1 cellular context compared by ENCODE assay signal in genomic region chr6:27754408-27754782, GRCh38.
A peak's percentile ranks its signal among the peaks of the same experiment; 100 is the strongest.
TF ChIP-seq lines count a peak whose summit lies in the region.

No MANE protein-coding gene starts in this region.

TF ChIP-seq in K562, 482 proteins besides CTCF, POLR2A, EP300 and RAD21 (continued from another document):
- TF ChIP-seq, protein P1, sequence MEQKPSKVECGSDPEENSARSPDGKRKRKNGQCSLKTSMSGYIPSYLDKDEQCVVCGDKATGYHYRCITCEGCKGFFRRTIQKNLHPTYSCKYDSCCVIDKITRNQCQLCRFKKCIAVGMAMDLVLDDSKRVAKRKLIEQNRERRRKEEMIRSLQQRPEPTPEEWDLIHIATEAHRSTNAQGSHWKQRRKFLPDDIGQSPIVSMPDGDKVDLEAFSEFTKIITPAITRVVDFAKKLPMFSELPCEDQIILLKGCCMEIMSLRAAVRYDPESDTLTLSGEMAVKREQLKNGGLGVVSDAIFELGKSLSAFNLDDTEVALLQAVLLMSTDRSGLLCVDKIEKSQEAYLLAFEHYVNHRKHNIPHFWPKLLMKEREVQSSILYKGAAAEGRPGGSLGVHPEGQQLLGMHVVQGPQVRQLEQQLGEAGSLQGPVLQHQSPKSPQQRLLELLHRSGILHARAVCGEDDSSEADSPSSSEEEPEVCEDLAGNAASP (IDR thresholded peaks at IDR 0.05), result no peak
- TF ChIP-seq, protein P2, sequence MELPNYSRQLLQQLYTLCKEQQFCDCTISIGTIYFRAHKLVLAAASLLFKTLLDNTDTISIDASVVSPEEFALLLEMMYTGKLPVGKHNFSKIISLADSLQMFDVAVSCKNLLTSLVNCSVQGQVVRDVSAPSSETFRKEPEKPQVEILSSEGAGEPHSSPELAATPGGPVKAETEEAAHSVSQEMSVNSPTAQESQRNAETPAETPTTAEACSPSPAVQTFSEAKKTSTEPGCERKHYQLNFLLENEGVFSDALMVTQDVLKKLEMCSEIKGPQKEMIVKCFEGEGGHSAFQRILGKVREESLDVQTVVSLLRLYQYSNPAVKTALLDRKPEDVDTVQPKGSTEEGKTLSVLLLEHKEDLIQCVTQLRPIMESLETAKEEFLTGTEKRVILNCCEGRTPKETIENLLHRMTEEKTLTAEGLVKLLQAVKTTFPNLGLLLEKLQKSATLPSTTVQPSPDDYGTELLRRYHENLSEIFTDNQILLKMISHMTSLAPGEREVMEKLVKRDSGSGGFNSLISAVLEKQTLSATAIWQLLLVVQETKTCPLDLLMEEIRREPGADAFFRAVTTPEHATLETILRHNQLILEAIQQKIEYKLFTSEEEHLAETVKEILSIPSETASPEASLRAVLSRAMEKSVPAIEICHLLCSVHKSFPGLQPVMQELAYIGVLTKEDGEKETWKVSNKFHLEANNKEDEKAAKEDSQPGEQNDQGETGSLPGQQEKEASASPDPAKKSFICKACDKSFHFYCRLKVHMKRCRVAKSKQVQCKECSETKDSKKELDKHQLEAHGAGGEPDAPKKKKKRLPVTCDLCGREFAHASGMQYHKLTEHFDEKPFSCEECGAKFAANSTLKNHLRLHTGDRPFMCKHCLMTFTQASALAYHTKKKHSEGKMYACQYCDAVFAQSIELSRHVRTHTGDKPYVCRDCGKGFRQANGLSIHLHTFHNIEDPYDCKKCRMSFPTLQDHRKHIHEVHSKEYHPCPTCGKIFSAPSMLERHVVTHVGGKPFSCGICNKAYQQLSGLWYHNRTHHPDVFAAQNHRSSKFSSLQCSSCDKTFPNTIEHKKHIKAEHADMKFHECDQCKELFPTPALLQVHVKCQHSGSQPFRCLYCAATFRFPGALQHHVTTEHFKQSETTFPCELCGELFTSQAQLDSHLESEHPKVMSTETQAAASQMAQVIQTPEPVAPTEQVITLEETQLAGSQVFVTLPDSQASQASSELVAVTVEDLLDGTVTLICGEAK (IDR thresholded peaks at IDR 0.05), result no peak
- TF ChIP-seq, protein P2 (CRISPR knock-in tag; IDR thresholded peaks at IDR 0.05), result no peak
- TF ChIP-seq SP1 (CRISPR knock-in tag; IDR thresholded peaks at IDR 0.05) (0 out of 2 replicates have a peak, but pooled peaks have one; percentile 31), SMARCA4 (IDR thresholded peaks at IDR 0.05) (peak; percentile 11; the same call in 1 of the 2 replicates), CEBPG (CRISPR knock-in tag; IDR thresholded peaks at IDR 0.05) (no peak), CEBPG (tag; conservative IDR thresholded peaks at IDR 0.05 in 1 of 2, IDR thresholded peaks at IDR 0.05 in 1 of 2) (0 out of 4 replicates have a peak, but pooled peaks of 1 of the 2 experiments have one; percentile 12), ZNF253 (CRISPR knock-in tag; conservative IDR thresholded peaks at IDR 0.05) (no peak), TEAD4 (IDR thresholded peaks at IDR 0.05; ENCODE audit: low read length) (no peak), TEAD4 (CRISPR knock-in tag; IDR thresholded peaks at IDR 0.05; ENCODE audit: borderline replicate concordance) (no peak), FOXP1 (CRISPR knock-in tag; IDR thresholded peaks at IDR 0.05) (no peak), ZNF311 (CRISPR knock-in tag; IDR thresholded peaks at IDR 0.05) (no peak), CREB3L1 (IDR thresholded peaks at IDR 0.05; ENCODE audit: borderline replicate concordance, low read depth) (no peak), PML (IDR thresholded peaks at IDR 0.05; ENCODE audit: low read length) (no peak), RBM15 (IDR thresholded peaks at IDR 0.05; ENCODE audit: insufficient read depth, low read length) (no peak), NBN (IDR thresholded peaks at IDR 0.05; ENCODE audit: low read depth) (0 out of 2 replicates have a peak, but pooled peaks have one; percentile 14), ZEB2 (IDR thresholded peaks at IDR 0.05) (peak; percentile 8; the same call in 1 of the 2 replicates), TEAD1 (CRISPR knock-in tag; IDR thresholded peaks at IDR 0.05) (no peak), SP2 (IDR thresholded peaks at IDR 0.05; ENCODE audit: extremely low read depth, low read depth, low read length, poor library complexity, severe bottlenecking) (no peak), SMARCB1 (IDR thresholded peaks at IDR 0.05; ENCODE audit: insufficient read length, low read depth) (peak; percentile 31), CCNT2 (IDR thresholded peaks at IDR 0.05; ENCODE audit: borderline replicate concordance, extremely low read depth, insufficient read length, low read depth, low read length) (peak; percentile 22), ZNF146 (CRISPR knock-in tag; IDR thresholded peaks at IDR 0.05; ENCODE audit: unreplicated experiment) (no peak), ZNF79 (CRISPR knock-in tag; IDR thresholded peaks at IDR 0.05; ENCODE audit: low read depth) (no peak)
- TF ChIP-seq, protein P3, sequence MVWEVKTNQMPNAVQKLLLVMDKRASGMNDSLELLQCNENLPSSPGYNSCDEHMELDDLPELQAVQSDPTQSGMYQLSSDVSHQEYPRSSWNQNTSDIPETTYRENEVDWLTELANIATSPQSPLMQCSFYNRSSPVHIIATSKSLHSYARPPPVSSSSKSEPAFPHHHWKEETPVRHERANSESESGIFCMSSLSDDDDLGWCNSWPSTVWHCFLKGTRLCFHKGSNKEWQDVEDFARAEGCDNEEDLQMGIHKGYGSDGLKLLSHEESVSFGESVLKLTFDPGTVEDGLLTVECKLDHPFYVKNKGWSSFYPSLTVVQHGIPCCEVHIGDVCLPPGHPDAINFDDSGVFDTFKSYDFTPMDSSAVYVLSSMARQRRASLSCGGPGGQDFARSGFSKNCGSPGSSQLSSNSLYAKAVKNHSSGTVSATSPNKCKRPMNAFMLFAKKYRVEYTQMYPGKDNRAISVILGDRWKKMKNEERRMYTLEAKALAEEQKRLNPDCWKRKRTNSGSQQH (CRISPR knock-in tag; IDR thresholded peaks at IDR 0.05), result no peak
